33 cellular contexts compared by ENCODE assay signal in genomic region chr21:30190554-30190953, GRCh38. TPM values are rescaled to one million over a fixed set of nuclear protein-coding genes. Genes with fewer than 3 reads are reported as not detected.
DNase-seq lines count a peak whose midpoint lies in the region; ATAC-seq and TF ChIP-seq lines count a peak whose summit lies in the region.
"Had no signal": no experiment of that assay in that cellular context is flagged by ENCODE, and none has a peak within 500 bp of the region (broad histone marks: within the 10 kb centered on the region; RNA-seq: fewer than 3 reads in every experiment).

No MANE protein-coding gene starts in this region.

- CTCF ChIA-PET in A673 (lab: Charles Lee) = no interaction called here

- no peaks in the 10 kb centered on the region for H3K27me3 Mint-ChIP-seq in progenitor cell of endocrine pancreas
- H3K27me3 Mint-ChIP-seq: B cell; CD4-positive, alpha-beta memory T cell; CD4-positive, CD25-positive, alpha-beta regulatory T cell; CD8-positive, alpha-beta memory T cell had no signal

- no peak overlapping the region for H3K4me3 Mint-ChIP-seq in progenitor cell of endocrine pancreas (ENCODE audit: low read depth)
- H3K4me3 Mint-ChIP-seq: B cell; CD14-positive monocyte; CD4-positive, alpha-beta memory T cell; CD4-positive, alpha-beta T cell; CD4-positive, CD25-positive, alpha-beta regulatory T cell; CD8-positive, alpha-beta memory T cell; CD8-positive, alpha-beta T cell had no signal

- H3K4me3 ChIP-seq in A673 (ENCODE audit: low read depth, low read length, poor library complexity, severe bottlenecking) (no peak overlapping the region), mucosa of descending colon (no peak overlapping the region), MG63 (no peak overlapping the region)
- H3K4me3 ChIP-seq: A549; BLaER1; BLaER1 treated with 17β-estradiol and CSF1 and Interleukin-3, amounts not matched to agents 10 nM and 100 nM had no signal

- BruUV-seq in A673 (replicated peaks; lab: Mats Ljungman, UMichigan) = no TSS peak

- intact Hi-C loops in A673 (cut with micrococcal nuclease; ENCODE audit: unreplicated experiment) = loop anchor here (5.0 kb wide), 2 partner anchors 118 to 248 kb away; no protein-coding TSS in a partner anchor
- intact Hi-C loops in left colon (cut with DNase I, micrococcal nuclease) = no loop called here
- intact Hi-C loops in mucosa of descending colon (cut with DNase I, micrococcal nuclease) = no loop called here

- H3K27ac Mint-ChIP-seq in progenitor cell of endocrine pancreas = no peak overlapping the region
- H3K27ac Mint-ChIP-seq: B cell; CD14-positive monocyte; CD4-positive, alpha-beta memory T cell; CD4-positive, alpha-beta T cell; CD4-positive, CD25-positive, alpha-beta regulatory T cell; CD8-positive, alpha-beta memory T cell; CD8-positive, alpha-beta T cell had no signal

- H3K4me1 Mint-ChIP-seq in progenitor cell of endocrine pancreas (ENCODE audit: low read depth) = no peaks in the 10 kb centered on the region
- H3K4me1 Mint-ChIP-seq: B cell; CD14-positive monocyte; CD4-positive, alpha-beta memory T cell; CD4-positive, CD25-positive, alpha-beta regulatory T cell; CD8-positive, alpha-beta memory T cell had no signal

- no peaks in the 10 kb centered on the region for H3K36me3 Mint-ChIP-seq in progenitor cell of endocrine pancreas (ENCODE audit: insufficient read depth)
- H3K36me3 Mint-ChIP-seq: CD14-positive monocyte; CD4-positive, alpha-beta memory T cell; CD4-positive, CD25-positive, alpha-beta regulatory T cell; CD8-positive, alpha-beta memory T cell; CD8-positive, alpha-beta T cell had no signal

- no peaks in the 10 kb centered on the region for H3K9me3 Mint-ChIP-seq in progenitor cell of endocrine pancreas (ENCODE audit: low read depth)
- H3K9me3 Mint-ChIP-seq: CD4-positive, alpha-beta memory T cell; CD4-positive, alpha-beta T cell; CD8-positive, alpha-beta T cell had no signal

- H3K4me1 ChIP-seq in A673 (ENCODE audit: insufficient read depth, low read length, poor library complexity, severe bottlenecking) = no peaks in the 10 kb centered on the region
- no peaks in the 10 kb centered on the region for H3K4me1 ChIP-seq in mucosa of descending colon (ENCODE audit: low read depth)
- H3K4me1 ChIP-seq: A549; BE2C; BLaER1; BLaER1 treated with 17β-estradiol and CSF1 and Interleukin-3, amounts not matched to agents 10 nM and 100 nM; Caco-2 had no signal

- POLR2A ChIA-PET in A673 (lab: Charles Lee; ENCODE audit: low non-redundant PET) = no interaction called here

- H3K36me3 ChIP-seq in A673 (ENCODE audit: insufficient read depth, low read length, poor library complexity, severe bottlenecking) (no peaks in the 10 kb centered on the region), mucosa of descending colon (ENCODE audit: low read depth) (no peaks in the 10 kb centered on the region), MG63 (no peaks in the 10 kb centered on the region)
- H3K36me3 ChIP-seq: BE2C; BLaER1; BLaER1 treated with 17β-estradiol and CSF1 and Interleukin-3, amounts not matched to agents 10 nM and 100 nM had no signal

- peak; percentile 74 for ATAC-seq in left colon
- peak; percentile 73 for ATAC-seq in mucosa of descending colon
- ATAC-seq: A549; CD8-positive, alpha-beta T cell had no signal

- H3K9me3 ChIP-seq in A673 (ENCODE audit: low read depth, low read length, poor library complexity, severe bottlenecking) = no peaks in the 10 kb centered on the region
- no peaks in the 10 kb centered on the region for H3K9me3 ChIP-seq in mucosa of descending colon
- H3K9me3 ChIP-seq in MG63 = no peaks in the 10 kb centered on the region
- H3K9me3 ChIP-seq: A549; BE2C; BLaER1; BLaER1 treated with 17β-estradiol and CSF1 and Interleukin-3, amounts not matched to agents 10 nM and 100 nM; Caco-2 had no signal

- H3K27ac ChIP-seq in A673 (ENCODE audit: low read depth, low read length, poor library complexity, severe bottlenecking) = no peak overlapping the region
- H3K27ac ChIP-seq: 22Rv1; A549; BLaER1; BLaER1 treated with 17β-estradiol and CSF1 and Interleukin-3, amounts not matched to agents 10 nM and 100 nM; C4-2B had no signal

- DNase-seq in A673 (ENCODE audit: low spot score) (peak; percentile 3), left colon (no peak), mucosa of descending colon (no peak), progenitor cell of endocrine pancreas (ENCODE audit: low spot score, unreplicated experiment) (no peak), GM10266 (ENCODE audit: extremely low spot score) (no peak), MG63 (no peak)
- DNase-seq: 8988T; ACHN; AML-193; BE2C; Caco-2; Calu3; CD4-positive, alpha-beta memory T cell; CD4-positive, alpha-beta T cell; CD4-positive, CD25-positive, alpha-beta regulatory T cell; CD8-positive, alpha-beta memory T cell; CD8-positive, alpha-beta T cell; COR-L47; DMS 273 treated with DMSO at 0.1 percent for 48 hours; DMS153; DMS79; DMS79 treated with DMSO at 0.1 percent for 48 hours; DND-41; EL had no signal

- H3K27me3 ChIP-seq in A673 (replicated peaks; ENCODE audit: insufficient read depth, low read depth, low read length, poor library complexity) (no peaks in the 10 kb centered on the region), MG63 (peaks cover 4% of the 10 kb centered on the region)
- H3K27me3 ChIP-seq: BE2C; BLaER1; BLaER1 treated with 17β-estradiol and CSF1 and Interleukin-3, amounts not matched to agents 10 nM and 100 nM had no signal

- no peak for TF ChIP-seq CTCF in A673 (conservative IDR thresholded peaks at IDR 0.05; ENCODE audit: low read depth, low read length)
- TF ChIP-seq CTCF in mucosa of descending colon (IDR thresholded peaks at IDR 0.05) = no peak
- TF ChIP-seq CTCF in progenitor cell of endocrine pancreas (IDR thresholded peaks at IDR 0.05; ENCODE audit: unreplicated experiment) = no peak
- no peak for TF ChIP-seq CTCF in GM10266 (IDR thresholded peaks at IDR 0.05; ENCODE audit: control insufficient read depth, insufficient read depth, low read depth, missing control alignments)

RNA-seq across cellular contexts. Expression of gene CLDN17, which starts 23.9 kb away (rescaled TPM):
- not detected in 2 replicates for total RNA-seq in A673 (2021)
- total RNA-seq in left colon = not detected
- not detected for total RNA-seq in mucosa of descending colon
- total RNA-seq in progenitor cell of endocrine pancreas = not detected in 2 replicates
- not detected in 2 replicates for total RNA-seq in MG63 (2014; rRNA removed; shearing (Covaris generic); ENCODE audit: low replicate concordance)
- total RNA-seq: A172; B cell; Caco-2; Calu3; CD4-positive, alpha-beta memory T cell; CD4-positive, alpha-beta T cell; CD4-positive, CD25-positive, alpha-beta regulatory T cell; CD8-positive, alpha-beta memory T cell; CD8-positive, alpha-beta T cell; Daoy had no signal

RNA-seq across cellular contexts. Expression of gene CLDN8, which starts 25.3 kb away (rescaled TPM):
- total RNA-seq in A673 (2021) (not detected in 2 replicates), left colon (10 to 100 TPM; 65.7 to 89.0 TPM), mucosa of descending colon (10 to 100 TPM; 14.5 to 61.9 (median 35.8) TPM), progenitor cell of endocrine pancreas (not detected in 2 replicates)
- not detected in 2 replicates for total RNA-seq in MG63 (2014; rRNA removed; shearing (Covaris generic); ENCODE audit: low replicate concordance)
- total RNA-seq: A172; B cell; Caco-2; CD4-positive, alpha-beta memory T cell; CD4-positive, alpha-beta T cell; CD4-positive, CD25-positive, alpha-beta regulatory T cell; CD8-positive, alpha-beta memory T cell; CD8-positive, alpha-beta T cell; Daoy had no signal

Comparison
In these comparisons a context has a peak if more than half of its experiments do, and no peak if none do; other contexts are left out.
1. RNA of gene CLDN8, which starts 25.3 kb away (total RNA-seq): 65.7 to 89.0 TPM in left colon and 14.5 to 61.9 TPM in mucosa of descending colon; not detected in A673, not detected in progenitor cell of endocrine pancreas and not detected in MG63; every median in the first group is over 10 times any median in the second.